In genomic region chr11:126608626-126609010, GRCh38 we compare ENCODE assay signal across 29 cellular contexts.
"Had no signal": no experiment of that assay in that cellular context is flagged by ENCODE, and none has a peak within 500 bp of the region (broad histone marks: within the 10 kb centered on the region; RNA-seq: fewer than 3 reads in every experiment).

No MANE protein-coding gene starts in this region.

- H3K36me3 Mint-ChIP-seq: activated naive CD4-positive, alpha-beta T cell treated with anti-CD3 and anti-CD28 coated beads, Interleukin-2, amount 50 U/mL, for 72 hours; mesothelial cell of epicardium; naive thymus-derived CD8-positive, alpha-beta T cell; stimulated activated effector memory CD8-positive, alpha-beta T cell treated with anti-CD3 and anti-CD28 coated beads, Interleukin-12 subunit alpha, Interleukin-12 subunit beta, amount 100 ng/mL, for 72 hours had no signal

- FAIRE-seq: colon, endothelial cell of umbilical vein, frontal cortex, small intestine had no signal

- DNase-seq: activated CD4-positive, alpha-beta T cell treated with anti-CD3 and anti-CD28 coated beads for 36 hours; activated CD4-positive, alpha-beta T cell treated with anti-CD3 and anti-CD28 coated beads, Interleukin-2, amount 50 U/mL, for 4 hours; activated CD8-positive, alpha-beta memory T cell treated with anti-CD3 and anti-CD28 coated beads for 24 hours; activated CD8-positive, alpha-beta memory T cell treated with anti-CD3 and anti-CD28 coated beads, Interleukin-2, amount 50 U/mL, for 4 hours; activated T-cell treated with anti-CD3 and anti-CD28 coated beads, Interleukin-2, amount 50 U/mL, for 24 hours; effector memory CD4-positive, alpha-beta T cell; hippocampal formation; left ventricle myocardium superior; mammary epithelial cell; naive thymus-derived CD8-positive, alpha-beta T cell; nucleus accumbens; small intestine; stimulated activated CD4-positive, alpha-beta T cell treated with anti-CD3 and anti-CD28 coated beads, Interleukin-2, amount 100 ng/mL, for 24 hours; stomach; T-helper 9 cell; transverse colon; uterus had no signal

- H3K27ac Mint-ChIP-seq: activated CD4-positive, alpha-beta T cell treated with anti-CD3 and anti-CD28 coated beads for 36 hours; activated T-cell treated with anti-CD3 and anti-CD28 coated beads, Interleukin-2, amount 50 U/mL, for 24 hours; activated T-helper 17 cell treated with anti-CD3 and anti-CD28 coated beads, Interleukin-2, amount 50 U/mL, for 72 hours; mesothelial cell of epicardium; naive thymus-derived CD8-positive, alpha-beta T cell; stimulated activated effector memory CD8-positive, alpha-beta T cell treated with anti-CD3 and anti-CD28 coated beads, Interleukin-12 subunit alpha, Interleukin-12 subunit beta, amount 100 ng/mL, for 72 hours had no signal

- H3K4me1 Mint-ChIP-seq: activated CD4-positive, alpha-beta T cell treated with anti-CD3 and anti-CD28 coated beads for 36 hours; activated T-helper 17 cell treated with anti-CD3 and anti-CD28 coated beads, Interleukin-2, amount 50 U/mL, for 72 hours; stimulated activated effector memory CD8-positive, alpha-beta T cell treated with anti-CD3 and anti-CD28 coated beads, Interleukin-12 subunit alpha, Interleukin-12 subunit beta, amount 100 ng/mL, for 72 hours had no signal

- ATAC-seq: activated CD4-positive, alpha-beta T cell treated with anti-CD3 and anti-CD28 coated beads for 36 hours; activated naive CD4-positive, alpha-beta T cell treated with anti-CD3 and anti-CD28 coated beads, Interleukin-2, amount 50 U/mL, for 72 hours; activated T-helper 17 cell treated with anti-CD3 and anti-CD28 coated beads, Interleukin-2, amount 50 U/mL, for 72 hours; left ventricle myocardium superior; naive thymus-derived CD8-positive, alpha-beta T cell; sciatic nerve; stimulated activated effector memory CD8-positive, alpha-beta T cell treated with anti-CD3 and anti-CD28 coated beads, Interleukin-12 subunit alpha, Interleukin-12 subunit beta, amount 100 ng/mL, for 72 hours had no signal

- H3K27me3 ChIP-seq: ascending aorta, uterus had no signal

- H3K4me3 ChIP-seq: ascending aorta, esophagus muscularis mucosa, stomach, suprapubic skin, transverse colon, uterus had no signal

- H3K9me3 Mint-ChIP-seq: activated naive CD4-positive, alpha-beta T cell treated with anti-CD3 and anti-CD28 coated beads, Interleukin-2, amount 50 U/mL, for 72 hours; activated T-cell treated with anti-CD3 and anti-CD28 coated beads, Interleukin-2, amount 50 U/mL, for 24 hours; activated T-helper 17 cell treated with anti-CD3 and anti-CD28 coated beads, Interleukin-2, amount 50 U/mL, for 72 hours; central memory CD8-positive, alpha-beta T cell; mesothelial cell of epicardium; naive thymus-derived CD8-positive, alpha-beta T cell; stimulated activated effector memory CD8-positive, alpha-beta T cell treated with anti-CD3 and anti-CD28 coated beads, Interleukin-12 subunit alpha, Interleukin-12 subunit beta, amount 100 ng/mL, for 72 hours had no signal

- H3K36me3 ChIP-seq: ascending aorta, esophagus muscularis mucosa, stomach, suprapubic skin, transverse colon, uterus had no signal

- H3K4me3 Mint-ChIP-seq: activated CD4-positive, alpha-beta T cell treated with anti-CD3 and anti-CD28 coated beads for 36 hours; activated T-cell treated with anti-CD3 and anti-CD28 coated beads, Interleukin-2, amount 50 U/mL, for 24 hours; activated T-helper 17 cell treated with anti-CD3 and anti-CD28 coated beads, Interleukin-2, amount 50 U/mL, for 72 hours; central memory CD8-positive, alpha-beta T cell; mesothelial cell of epicardium; naive thymus-derived CD8-positive, alpha-beta T cell; stimulated activated effector memory CD8-positive, alpha-beta T cell treated with anti-CD3 and anti-CD28 coated beads, Interleukin-12 subunit alpha, Interleukin-12 subunit beta, amount 100 ng/mL, for 72 hours had no signal

- H3K9me3 ChIP-seq: ascending aorta, esophagus muscularis mucosa, stomach, suprapubic skin, transverse colon, uterus had no signal
